Comparison of ENCODE assay signal across 23 cellular contexts in genomic region chr5:137381546-137381945, GRCh38.
"Had no signal": no experiment of that assay in that cellular context is flagged by ENCODE, and none has a peak within 500 bp of the region (broad histone marks: within the 10 kb centered on the region; RNA-seq: fewer than 3 reads in every experiment).

No MANE protein-coding gene starts in this region.

- ATAC-seq: foreskin keratinocyte, gastroesophageal sphincter, heart left ventricle, left cardiac atrium, left lung, left ventricle myocardium superior, lower lobe of right lung, mucosa of descending colon had no signal

- H3K4me2 ChIP-seq: hepatocyte had no signal

- H3K79me2 ChIP-seq: hepatocyte had no signal

- H2AFZ ChIP-seq: hepatocyte had no signal

- DNase-seq: dermis blood vessel endothelial cell; dorsolateral prefrontal cortex; effector CD4-positive, alpha-beta T cell; effector memory CD4-positive, alpha-beta T cell; foreskin keratinocyte; heart left ventricle; hypothalamus; left cardiac atrium; left lung; left ventricle myocardium superior; lower lobe of right lung; mesenchymal stem cell; mucosa of descending colon; naive B cell had no signal

- H3K4me1 ChIP-seq: esophagus muscularis mucosa, foreskin keratinocyte, gastroesophageal sphincter, left lung, lower lobe of right lung had no signal

- H3K27ac ChIP-seq: coronary artery, dorsolateral prefrontal cortex, esophagus muscularis mucosa, foreskin keratinocyte, gastroesophageal sphincter, heart left ventricle, hepatocyte, left lung, lower lobe of right lung had no signal

- FAIRE-seq: colon, endothelial cell of umbilical vein, frontal cortex, islet of Langerhans, keratinocyte had no signal

- H3K36me3 ChIP-seq: esophagus muscularis mucosa, gastroesophageal sphincter, heart left ventricle, left lung, lower lobe of right lung had no signal

- H3K4me3 ChIP-seq: coronary artery, dorsolateral prefrontal cortex, esophagus muscularis mucosa, gastroesophageal sphincter, heart left ventricle, hepatocyte, left lung, lower lobe of right lung, mucosa of descending colon had no signal

- H3K27me3 ChIP-seq: dorsolateral prefrontal cortex, esophagus muscularis mucosa, gastroesophageal sphincter, heart left ventricle, hepatocyte, left lung had no signal
